In genomic region chr16:30186782-30187555, GRCh38 we compare ENCODE assay signal across 8 cellular contexts. TPM values are rescaled to one million over a fixed set of nuclear protein-coding genes. Genes with fewer than 3 reads are reported as not detected.
DNase-seq lines count a peak whose midpoint lies in the region; ATAC-seq and TF ChIP-seq lines count a peak whose summit lies in the region.

No MANE protein-coding gene starts in this region.

- ATAC-seq in HG02970 (IDR thresholded peaks at IDR 0.05; ENCODE audit: low FRiP score, unreplicated experiment), result no peak
- ATAC-seq in HG02938 (IDR thresholded peaks at IDR 0.05; ENCODE audit: unreplicated experiment), result no peak
- ATAC-seq in HG02884 (IDR thresholded peaks at IDR 0.05; ENCODE audit: unreplicated experiment), result no peak

- H3K4me2 ChIP-seq in hepatocyte, result no peak overlapping the region

- H2AFZ ChIP-seq in hepatocyte, result no peak overlapping the region

- H3K9me2 ChIP-seq in hepatocyte (replicated peaks; ENCODE audit: insufficient read depth), result no peaks in the 10 kb centered on the region

- DNase-seq in T-helper 2 cell (peak; percentile 76 to 89 (median 83)), hepatocyte (ENCODE audit: low spot score) (peak; percentile 69)
- peak; percentile 93 for DNase-seq in stimulated activated CD4-positive, alpha-beta T cell treated with anti-CD3 and anti-CD28 coated beads, Interleukin-15, amount 100 ng/mL, for 24 hours

- no peaks in the 10 kb centered on the region for H4K20me1 ChIP-seq in hepatocyte (ENCODE audit: insufficient read depth, poor library complexity, severe bottlenecking)

- no peaks in the 10 kb centered on the region for H3K4me1 ChIP-seq in hepatocyte (ENCODE audit: insufficient read depth)

- H3K27me3 ChIP-seq in hepatocyte, result no peaks in the 10 kb centered on the region

- no peaks in the 10 kb centered on the region for H3K36me3 ChIP-seq in hepatocyte (replicated peaks; ENCODE audit: insufficient read depth, low read depth)

- 70% methylated on average over 36 of the region's 36 CpGs for WGBS in hepatocyte (ENCODE audit: low lambda C conversion rate, missing lambda C conversion rate)

- H3K27ac ChIP-seq in angular gyrus (ENCODE audit: low read depth, low read length), result peak overlapping the region; percentile 78
- H3K27ac ChIP-seq in hepatocyte, result no peak overlapping the region

- H3K9me3 ChIP-seq in hepatocyte (ENCODE audit: low read depth), result no peaks in the 10 kb centered on the region

- TF ChIP-seq CTCF in hepatocyte (IDR thresholded peaks at IDR 0.05; ENCODE audit: poor library complexity), result peak; percentile 46

- peak; percentile 59 for TF ChIP-seq POLR2A in GM19193 (IDR thresholded peaks at IDR 0.05; ENCODE audit: extremely low read depth, insufficient read depth, insufficient read length)

- H3K79me2 ChIP-seq in hepatocyte, result no peaks in the 10 kb centered on the region

- no peak overlapping the region for H3K4me3 ChIP-seq in hepatocyte

RNA-seq across cellular contexts. Expression of gene CORO1A, which starts 3.6 kb away (rescaled TPM):
- 2.4 and 3.2 TPM in 2 replicates for total RNA-seq in hepatocyte
- polyA plus RNA-seq in hepatocyte, result 1.7 and 3.4 TPM in 2 replicates

RNA-seq across cellular contexts. Expression of gene BOLA2B, which starts 6.5 kb away (rescaled TPM):
- total RNA-seq in hepatocyte, result 211 and 237 TPM in 2 replicates
- polyA plus RNA-seq in hepatocyte, result 124 and 132 TPM in 2 replicates

RNA-seq across cellular contexts. Expression of gene SLX1A, which starts 6.7 kb away (rescaled TPM):
- 22.1 and 25.1 TPM in 2 replicates for total RNA-seq in hepatocyte
- 111 and 125 TPM in 2 replicates for polyA plus RNA-seq in hepatocyte

RNA-seq across cellular contexts. Expression of gene SULT1A3, which starts 12.1 kb away (rescaled TPM):
- total RNA-seq in hepatocyte, result 8.1 and 17.8 TPM in 2 replicates
- polyA plus RNA-seq in hepatocyte, result 23.1 and 32.3 TPM in 2 replicates
